8 cellular contexts compared by ENCODE assay signal in the genomic region with DNA sequence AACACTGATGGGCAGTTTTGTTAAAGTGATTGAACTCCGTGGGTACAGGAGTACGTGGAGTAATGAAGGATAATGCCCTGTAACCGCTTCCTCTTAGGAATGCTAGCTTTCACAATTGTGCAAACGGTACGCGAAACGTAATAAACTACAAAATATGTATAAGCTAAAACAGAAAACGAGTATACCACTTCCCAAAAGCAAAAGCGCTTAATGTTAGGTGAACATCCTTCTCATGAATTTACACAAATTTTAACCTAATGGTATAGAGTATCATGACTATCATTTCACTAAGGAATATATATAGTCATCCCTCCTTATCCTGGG. TPM values are rescaled to one million over a fixed set of nuclear protein-coding genes. Genes with fewer than 3 reads are reported as not detected.
DNase-seq lines count a peak whose midpoint lies in the region; ATAC-seq and TF ChIP-seq lines count a peak whose summit lies in the region.

No MANE protein-coding gene starts in this region.

- ATAC-seq in HG03045 (IDR thresholded peaks at IDR 0.05; ENCODE audit: unreplicated experiment), result no peak

- H3F3A ChIP-seq in DOHH2 (ENCODE audit: control insufficient read depth, insufficient read depth), result no peaks in the 10 kb centered on the region

- peak overlapping the region; percentile 84 for H3K4me3 ChIP-seq in DOHH2 (ENCODE audit: low read length)
- H3K4me3 ChIP-seq in effector memory CD4-positive, alpha-beta T cell (ENCODE audit: insufficient read depth, low read depth, low read length, poor library complexity, severe bottlenecking), result peak overlapping the region; percentile 66
- H3K4me3 ChIP-seq in ovary, result peak overlapping the region; percentile 86

- TF ChIP-seq EP300 in ovary (IDR thresholded peaks at IDR 0.05), result no peak

- H3K27me3 ChIP-seq in DOHH2 (ENCODE audit: control insufficient read depth, low read length) (no peaks in the 10 kb centered on the region), ovary (no peaks in the 10 kb centered on the region)
- H3K27me3 ChIP-seq in effector memory CD4-positive, alpha-beta T cell (replicated peaks; ENCODE audit: control insufficient read depth, insufficient read depth, low read length, poor library complexity, severe bottlenecking), result no peaks in the 10 kb centered on the region

- intact Hi-C loops in ovary (cut with DNase I), result loop anchor here in 2 of 4 donors (10.0 kb wide), 2 partner anchors 118 to 122 kb away; a partner anchor contains a TSS

- no peak for TF ChIP-seq CTCF in DOHH2 (IDR thresholded peaks at IDR 0.05; ENCODE audit: low read depth, low read length, poor library complexity, severe bottlenecking)
- peak; percentile 11; the same call in 1 of the 2 replicates for TF ChIP-seq CTCF in LNCAP (IDR thresholded peaks at IDR 0.05)
- no peak for TF ChIP-seq CTCF in ovary (IDR thresholded peaks at IDR 0.05)

- H3K36me3 ChIP-seq in DOHH2 (ENCODE audit: control insufficient read depth, low read length) (peaks cover 3% of the 10 kb centered on the region; the same call in 1 of the 2 replicates), ovary (no peaks in the 10 kb centered on the region)
- no peaks in the 10 kb centered on the region for H3K36me3 ChIP-seq in effector memory CD4-positive, alpha-beta T cell (ENCODE audit: control insufficient read depth, insufficient read depth, low read length)

- H4K20me1 ChIP-seq in DOHH2 (ENCODE audit: control insufficient read depth, insufficient read depth, low read depth, low read length), result no peaks in the 10 kb centered on the region

- H3K79me2 ChIP-seq in DOHH2 (ENCODE audit: control insufficient read depth, low read length), result peaks cover 27% of the 10 kb centered on the region

- H3K9me3 ChIP-seq in DOHH2 (ENCODE audit: control insufficient read depth, insufficient read depth, low read length) (peaks cover 4% of the 10 kb centered on the region; the same call in 1 of the 2 replicates), ovary (no peaks in the 10 kb centered on the region)
- H3K9me3 ChIP-seq in effector memory CD4-positive, alpha-beta T cell (ENCODE audit: control insufficient read depth, low read length), result no peaks in the 10 kb centered on the region

- H3K4me1 ChIP-seq in DOHH2 (ENCODE audit: control insufficient read depth, low read length) (peaks cover 21% of the 10 kb centered on the region), ovary (ENCODE audit: insufficient read depth) (no peaks in the 10 kb centered on the region)
- no peaks in the 10 kb centered on the region for H3K4me1 ChIP-seq in effector memory CD4-positive, alpha-beta T cell (ENCODE audit: control insufficient read depth, insufficient read depth, low read length, poor library complexity, severe bottlenecking)

- no peak for TF ChIP-seq POLR2A in ovary (IDR thresholded peaks at IDR 0.05)

- WGBS in ovary, 3 donors, result 3 to 9% (median 5%) methylated on average over 9 of the region's 9 CpGs

- no peak overlapping the region for H3K27ac ChIP-seq in DOHH2 (ENCODE audit: low read depth, low read length)
- H3K27ac ChIP-seq in effector memory CD4-positive, alpha-beta T cell (ENCODE audit: insufficient read depth, low read length, poor library complexity, severe bottlenecking), result peak overlapping the region; percentile 87
- no peak overlapping the region for H3K27ac ChIP-seq in ovary

- DNase-seq in effector memory CD4-positive, alpha-beta T cell, result no peak
- DNase-seq in ovary (no peak), NCI-H1436 treated with DMSO at 0.1 percent for 48 hours (lab: John Stamatoyannopoulos, UW) (no peak), NCI-H128 (lab: John Stamatoyannopoulos, UW; ENCODE audit: unreplicated experiment) (no peak), T1000 (lab: John Stamatoyannopoulos, UW) (no peak)

- H3K9me2 ChIP-seq in DOHH2 (replicated peaks; ENCODE audit: control insufficient read depth, low read length), result no peaks in the 10 kb centered on the region

- H3K4me2 ChIP-seq in DOHH2 (ENCODE audit: low read length), result peak overlapping the region; percentile 68

RNA-seq across cellular contexts. Expression of a gene that starts 0.4 kb away (rescaled TPM):
- total RNA-seq in ovary, result 10 to 100 TPM; 10.8 to 22.5 (median 18.3) TPM
- polyA plus RNA-seq in ovary, result 10 to 100 TPM; 10.9 to 14.3 TPM

RNA-seq across cellular contexts. Expression of a gene that starts 33.6 kb away (rescaled TPM):
- 10 to 100 TPM; 24.5 to 36.3 (median 29.1) TPM for total RNA-seq in ovary
- 10 to 100 TPM; 13.4 to 19.3 TPM for polyA plus RNA-seq in ovary
